Comparison of ENCODE assay signal across 1 cellular context in the genomic region with DNA sequence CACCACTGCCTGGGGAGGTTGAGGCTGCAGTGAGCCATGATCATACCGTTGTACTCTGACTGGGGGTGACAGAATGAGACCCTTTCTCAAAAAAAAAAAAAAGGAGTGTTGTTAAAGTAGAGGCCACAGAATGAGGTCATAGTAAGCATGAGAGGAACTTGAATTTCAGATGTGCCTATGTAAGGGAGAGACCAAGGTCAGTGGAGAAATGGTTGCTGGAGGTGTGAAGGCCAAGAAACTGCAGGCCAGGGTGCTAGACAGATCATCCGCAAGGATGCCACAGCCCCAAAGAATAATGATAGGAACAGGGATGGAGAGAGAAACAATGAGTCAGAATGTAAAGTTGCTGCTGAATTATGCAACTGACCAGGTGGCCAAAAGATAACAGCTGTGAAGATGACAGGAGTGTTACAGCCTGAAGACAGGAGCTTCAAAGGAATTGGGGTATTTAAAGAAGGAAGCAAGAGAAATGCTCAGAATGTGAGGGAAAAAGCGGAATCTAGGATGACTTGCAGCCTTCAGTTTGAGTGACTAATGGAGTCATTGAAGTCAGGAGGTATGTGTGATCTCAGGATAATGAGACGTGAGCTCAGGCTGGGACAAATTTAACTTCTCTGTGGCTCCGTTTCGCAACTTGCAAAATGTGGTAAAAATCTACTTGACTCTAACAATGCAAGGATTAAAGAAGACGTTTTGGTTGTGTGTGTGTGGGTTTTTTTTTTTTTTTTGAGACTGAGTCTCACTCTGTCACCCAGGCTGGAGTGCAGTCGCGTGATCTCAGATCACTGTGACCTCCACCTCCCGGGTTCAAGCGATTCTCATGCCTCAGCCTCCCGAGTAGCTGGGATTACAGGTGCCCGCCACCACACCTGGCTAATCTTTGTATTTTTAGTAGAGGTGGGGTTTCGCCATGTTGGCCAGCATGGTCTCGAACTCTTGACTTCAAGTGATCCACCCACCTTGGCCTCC.
TF ChIP-seq lines count a peak whose summit lies in the region.

No MANE protein-coding gene starts in this region.

TF ChIP-seq in K562, 482 proteins besides CTCF, POLR2A, EP300 and RAD21 (continued from another document and continues in another):
- TF ChIP-seq PBX2 (CRISPR knock-in tag; IDR thresholded peaks at IDR 0.05; ENCODE audit: low read depth) (no peak; the same call in 1 of the 2 replicates), PBX2 (tag; conservative IDR thresholded peaks at IDR 0.05; ENCODE audit: low read depth) (peak; percentile 97), EP400 (IDR thresholded peaks at IDR 0.05) (peak; percentile 85), ADNP (tag; IDR thresholded peaks at IDR 0.05) (peak; percentile 82; the same call in 1 of the 2 replicates), BDP1 (IDR thresholded peaks at IDR 0.05; ENCODE audit: insufficient read depth, insufficient read length) (no peak), NCOA1 (IDR thresholded peaks at IDR 0.05; ENCODE audit: low read depth) (peak; percentile 95), NBN (IDR thresholded peaks at IDR 0.05; ENCODE audit: low read depth) (peak; percentile 100), CCNT2 (IDR thresholded peaks at IDR 0.05; ENCODE audit: borderline replicate concordance, extremely low read depth, insufficient read length, low read depth, low read length) (peak; percentile 43), PKNOX1 (IDR thresholded peaks at IDR 0.05) (peak; percentile 94), RB1 (IDR thresholded peaks at IDR 0.05; ENCODE audit: low read depth) (no peak; the same call in 1 of the 2 replicates), BMI1 (IDR thresholded peaks at IDR 0.05; ENCODE audit: low read length) (no peak), ZNF174 (CRISPR knock-in tag; IDR thresholded peaks at IDR 0.05) (no peak), GTF2A2 (tag; IDR thresholded peaks at IDR 0.05) (peak; percentile 66; the same call in 1 of the 2 replicates), CUX1 (CRISPR knock-in tag; IDR thresholded peaks at IDR 0.05) (peak; percentile 52; the same call in 1 of the 2 replicates), ATF1 (CRISPR knock-in tag; IDR thresholded peaks at IDR 0.05) (no peak), ATF1 (tag; IDR thresholded peaks at IDR 0.05) (peak; percentile 81), MAZ (CRISPR knock-in tag; conservative IDR thresholded peaks at IDR 0.05 in 1 of 2, IDR thresholded peaks at IDR 0.05 in 1 of 2) (no peak), SMC3 (conservative IDR thresholded peaks at IDR 0.05; ENCODE audit: insufficient read depth, low read depth, low read length) (no peak), SRF (CRISPR knock-in tag; IDR thresholded peaks at IDR 0.05) (no peak), SIX5 (IDR thresholded peaks at IDR 0.05; ENCODE audit: borderline replicate concordance in 1 of 2, insufficient read depth in 1 of 2, low read depth in 1 of 2, low read length in 2 of 2) (no peak), SP2 (IDR thresholded peaks at IDR 0.05; ENCODE audit: extremely low read depth, low read depth, low read length, poor library complexity, severe bottlenecking) (no peak), MCM3 (IDR thresholded peaks at IDR 0.05) (no peak), ETV5 (CRISPR knock-in tag; IDR thresholded peaks at IDR 0.05; ENCODE audit: low read depth) (peak; percentile 91), CBFB (CRISPR knock-in tag; IDR thresholded peaks at IDR 0.05) (no peak), ZNF518B (CRISPR knock-in tag; IDR thresholded peaks at IDR 0.05) (no peak), ZNF561 (CRISPR knock-in tag; conservative IDR thresholded peaks at IDR 0.05) (no peak), ILF3 (IDR thresholded peaks at IDR 0.05; ENCODE audit: borderline replicate concordance) (no peak), ZNF668 (CRISPR knock-in tag; IDR thresholded peaks at IDR 0.05) (peak; percentile 64; the same call in 1 of the 2 replicates), PTTG1 (tag; IDR thresholded peaks at IDR 0.05; ENCODE audit: low read depth) (peak; percentile 72), ZNF121 (CRISPR knock-in tag; conservative IDR thresholded peaks at IDR 0.05) (no peak), NFE2L1 (tag; IDR thresholded peaks at IDR 0.05; ENCODE audit: borderline replicate concordance, low read depth) (0 out of 2 replicates have a peak, but pooled peaks have one; percentile 13), TAL1 (IDR thresholded peaks at IDR 0.05) (peak; percentile 95), ZNF41 (CRISPR knock-in tag; conservative IDR thresholded peaks at IDR 0.05) (no peak), NFE2 (IDR thresholded peaks at IDR 0.05; ENCODE audit: low read depth) (peak; percentile 98)
- TF ChIP-seq, protein P1, sequence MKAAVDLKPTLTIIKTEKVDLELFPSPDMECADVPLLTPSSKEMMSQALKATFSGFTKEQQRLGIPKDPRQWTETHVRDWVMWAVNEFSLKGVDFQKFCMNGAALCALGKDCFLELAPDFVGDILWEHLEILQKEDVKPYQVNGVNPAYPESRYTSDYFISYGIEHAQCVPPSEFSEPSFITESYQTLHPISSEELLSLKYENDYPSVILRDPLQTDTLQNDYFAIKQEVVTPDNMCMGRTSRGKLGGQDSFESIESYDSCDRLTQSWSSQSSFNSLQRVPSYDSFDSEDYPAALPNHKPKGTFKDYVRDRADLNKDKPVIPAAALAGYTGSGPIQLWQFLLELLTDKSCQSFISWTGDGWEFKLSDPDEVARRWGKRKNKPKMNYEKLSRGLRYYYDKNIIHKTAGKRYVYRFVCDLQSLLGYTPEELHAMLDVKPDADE (conservative IDR thresholded peaks at IDR 0.05; ENCODE audit: control insufficient read depth, low read depth, low read length): no peak
- TF ChIP-seq, protein P2, sequence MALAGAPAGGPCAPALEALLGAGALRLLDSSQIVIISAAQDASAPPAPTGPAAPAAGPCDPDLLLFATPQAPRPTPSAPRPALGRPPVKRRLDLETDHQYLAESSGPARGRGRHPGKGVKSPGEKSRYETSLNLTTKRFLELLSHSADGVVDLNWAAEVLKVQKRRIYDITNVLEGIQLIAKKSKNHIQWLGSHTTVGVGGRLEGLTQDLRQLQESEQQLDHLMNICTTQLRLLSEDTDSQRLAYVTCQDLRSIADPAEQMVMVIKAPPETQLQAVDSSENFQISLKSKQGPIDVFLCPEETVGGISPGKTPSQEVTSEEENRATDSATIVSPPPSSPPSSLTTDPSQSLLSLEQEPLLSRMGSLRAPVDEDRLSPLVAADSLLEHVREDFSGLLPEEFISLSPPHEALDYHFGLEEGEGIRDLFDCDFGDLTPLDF (CRISPR knock-in tag; IDR thresholded peaks at IDR 0.05): no peak
- TF ChIP-seq, protein P3, sequence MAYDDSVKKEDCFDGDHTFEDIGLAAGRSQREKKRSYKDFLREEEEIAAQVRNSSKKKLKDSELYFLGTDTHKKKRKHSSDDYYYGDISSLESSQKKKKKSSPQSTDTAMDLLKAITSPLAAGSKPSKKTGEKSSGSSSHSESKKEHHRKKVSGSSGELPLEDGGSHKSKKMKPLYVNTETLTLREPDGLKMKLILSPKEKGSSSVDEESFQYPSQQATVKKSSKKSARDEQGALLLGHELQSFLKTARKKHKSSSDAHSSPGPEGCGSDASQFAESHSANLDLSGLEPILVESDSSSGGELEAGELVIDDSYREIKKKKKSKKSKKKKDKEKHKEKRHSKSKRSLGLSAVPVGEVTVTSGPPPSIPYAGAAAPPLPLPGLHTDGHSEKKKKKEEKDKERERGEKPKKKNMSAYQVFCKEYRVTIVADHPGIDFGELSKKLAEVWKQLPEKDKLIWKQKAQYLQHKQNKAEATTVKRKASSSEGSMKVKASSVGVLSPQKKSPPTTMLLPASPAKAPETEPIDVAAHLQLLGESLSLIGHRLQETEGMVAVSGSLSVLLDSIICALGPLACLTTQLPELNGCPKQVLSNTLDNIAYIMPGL (CRISPR knock-in tag; IDR thresholded peaks at IDR 0.05): no peak
- TF ChIP-seq, protein P4, sequence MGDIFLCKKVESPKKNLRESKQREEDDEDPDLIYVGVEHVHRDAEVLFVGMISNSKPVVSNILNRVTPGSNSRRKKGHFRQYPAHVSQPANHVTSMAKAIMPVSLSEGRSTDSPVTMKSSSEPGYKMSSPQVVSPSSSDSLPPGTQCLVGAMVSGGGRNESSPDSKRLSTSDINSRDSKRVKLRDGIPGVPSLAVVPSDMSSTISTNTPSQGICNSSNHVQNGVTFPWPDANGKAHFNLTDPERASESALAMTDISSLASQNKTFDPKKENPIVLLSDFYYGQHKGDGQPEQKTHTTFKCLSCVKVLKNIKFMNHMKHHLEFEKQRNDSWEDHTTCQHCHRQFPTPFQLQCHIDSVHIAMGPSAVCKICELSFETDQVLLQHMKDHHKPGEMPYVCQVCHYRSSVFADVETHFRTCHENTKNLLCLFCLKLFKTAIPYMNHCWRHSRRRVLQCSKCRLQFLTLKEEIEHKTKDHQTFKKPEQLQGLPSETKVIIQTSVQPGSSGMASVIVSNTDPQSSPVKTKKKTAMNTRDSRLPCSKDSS (IDR thresholded peaks at IDR 0.05; ENCODE audit: low read depth, partially characterized antibody): no peak
